ENCODE assay signal across 26 cellular contexts in the genomic region with DNA sequence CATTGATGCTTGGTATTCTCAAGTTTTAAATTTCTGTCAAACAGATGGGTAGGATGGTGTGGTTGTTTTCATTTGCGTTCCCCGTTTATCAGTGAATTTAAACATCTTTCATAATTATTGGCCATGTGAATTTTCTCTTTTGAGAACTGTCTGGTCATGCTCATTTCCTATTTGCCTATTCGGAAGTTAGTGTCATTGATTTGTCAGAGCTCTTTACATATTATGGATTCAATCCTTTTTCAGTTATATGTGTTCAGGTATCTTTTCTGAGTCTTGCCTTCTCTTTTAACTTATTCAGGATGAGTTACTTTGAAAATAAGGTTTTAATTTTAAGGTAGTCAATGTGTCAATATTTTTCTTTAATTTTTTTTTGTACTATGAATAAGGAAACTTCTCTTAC.
"Had no signal": no experiment of that assay in that cellular context is flagged by ENCODE, and none has a peak within 500 bp of the region (broad histone marks: within the 10 kb centered on the region; RNA-seq: fewer than 3 reads in every experiment).

No MANE protein-coding gene starts in this region.

- DNase-seq: cortex of kidney; effector CD8-positive, alpha-beta T cell; effector memory CD8-positive, alpha-beta T cell; endodermal cell; erythroblast; esophagus squamous epithelium; foreskin fibroblast; foreskin melanocyte; gastrocnemius medialis; glutamatergic neuron; head of caudate nucleus; heart right ventricle; hippocampal formation; left cardiac atrium; left lung; left ventricle myocardium superior; lower lobe of right lung; mesenchymal stem cell; mucosa of descending colon; naive B cell; naive thymus-derived CD8-positive, alpha-beta T cell had no signal

- FAIRE-seq: endometrium, islet of Langerhans, keratinocyte had no signal

- H3K36me3 ChIP-seq: esophagus squamous epithelium, gastrocnemius medialis, heart right ventricle, left lung, lower lobe of right lung had no signal

- ATAC-seq: effector memory CD8-positive, alpha-beta T cell; esophagus mucosa; gastrocnemius medialis; heart right ventricle; left cardiac atrium; left lung; left ventricle myocardium superior; lower lobe of right lung; mucosa of descending colon; naive thymus-derived CD8-positive, alpha-beta T cell had no signal

- H3K27ac ChIP-seq: epithelial cell of prostate, esophagus squamous epithelium, gastrocnemius medialis, heart right ventricle, left lung, lower lobe of right lung had no signal

- H3K9me3 ChIP-seq: esophagus squamous epithelium, gastrocnemius medialis, heart right ventricle, left lung, lower lobe of right lung, mucosa of descending colon had no signal

- H3K4me3 ChIP-seq: esophagus squamous epithelium, gastrocnemius medialis, heart right ventricle, left lung, lower lobe of right lung, mucosa of descending colon had no signal

- H3K4me1 ChIP-seq: left lung, lower lobe of right lung had no signal
